In the genomic region with DNA sequence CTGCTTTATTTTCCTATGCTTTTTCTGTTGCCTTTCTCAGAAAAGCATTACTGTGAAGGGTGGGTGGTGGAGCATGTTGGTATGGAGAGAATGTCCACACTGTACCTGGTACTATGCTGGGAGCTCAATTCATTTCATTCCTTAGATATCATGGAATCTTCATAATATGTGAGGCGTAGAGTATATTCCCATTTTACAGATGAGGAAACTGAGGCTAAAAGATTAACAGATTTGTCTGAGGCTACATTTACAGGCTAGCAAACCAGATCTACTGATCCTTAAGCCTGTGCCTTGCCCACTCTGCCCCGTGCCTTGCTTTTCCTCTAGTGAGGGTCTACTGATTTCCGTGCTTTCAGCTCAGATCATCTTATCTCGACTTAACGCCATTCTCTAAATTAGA, we compare ENCODE assay signal across 1 cellular context.
A peak's percentile ranks its signal among the peaks of the same experiment; 100 is the strongest.
TF ChIP-seq lines count a peak whose summit lies in the region.

No MANE protein-coding gene starts in this region.

TF ChIP-seq in HepG2, 621 proteins besides CTCF, POLR2A, EP300 and RAD21:
- TF ChIP-seq ZFP36L1 (CRISPR knock-in tag; IDR thresholded peaks at IDR 0.05), result no peak
- TF ChIP-seq, protein P1, sequence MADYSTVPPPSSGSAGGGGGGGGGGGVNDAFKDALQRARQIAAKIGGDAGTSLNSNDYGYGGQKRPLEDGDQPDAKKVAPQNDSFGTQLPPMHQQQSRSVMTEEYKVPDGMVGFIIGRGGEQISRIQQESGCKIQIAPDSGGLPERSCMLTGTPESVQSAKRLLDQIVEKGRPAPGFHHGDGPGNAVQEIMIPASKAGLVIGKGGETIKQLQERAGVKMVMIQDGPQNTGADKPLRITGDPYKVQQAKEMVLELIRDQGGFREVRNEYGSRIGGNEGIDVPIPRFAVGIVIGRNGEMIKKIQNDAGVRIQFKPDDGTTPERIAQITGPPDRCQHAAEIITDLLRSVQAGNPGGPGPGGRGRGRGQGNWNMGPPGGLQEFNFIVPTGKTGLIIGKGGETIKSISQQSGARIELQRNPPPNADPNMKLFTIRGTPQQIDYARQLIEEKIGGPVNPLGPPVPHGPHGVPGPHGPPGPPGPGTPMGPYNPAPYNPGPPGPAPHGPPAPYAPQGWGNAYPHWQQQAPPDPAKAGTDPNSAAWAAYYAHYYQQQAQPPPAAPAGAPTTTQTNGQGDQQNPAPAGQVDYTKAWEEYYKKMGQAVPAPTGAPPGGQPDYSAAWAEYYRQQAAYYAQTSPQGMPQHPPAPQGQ (CRISPR knock-in tag; IDR thresholded peaks at IDR 0.05; ENCODE audit: borderline replicate concordance), result no peak
- TF ChIP-seq ZNF629 (CRISPR knock-in tag; conservative IDR thresholded peaks at IDR 0.05), result peak; percentile 89
- TF ChIP-seq, protein P2, sequence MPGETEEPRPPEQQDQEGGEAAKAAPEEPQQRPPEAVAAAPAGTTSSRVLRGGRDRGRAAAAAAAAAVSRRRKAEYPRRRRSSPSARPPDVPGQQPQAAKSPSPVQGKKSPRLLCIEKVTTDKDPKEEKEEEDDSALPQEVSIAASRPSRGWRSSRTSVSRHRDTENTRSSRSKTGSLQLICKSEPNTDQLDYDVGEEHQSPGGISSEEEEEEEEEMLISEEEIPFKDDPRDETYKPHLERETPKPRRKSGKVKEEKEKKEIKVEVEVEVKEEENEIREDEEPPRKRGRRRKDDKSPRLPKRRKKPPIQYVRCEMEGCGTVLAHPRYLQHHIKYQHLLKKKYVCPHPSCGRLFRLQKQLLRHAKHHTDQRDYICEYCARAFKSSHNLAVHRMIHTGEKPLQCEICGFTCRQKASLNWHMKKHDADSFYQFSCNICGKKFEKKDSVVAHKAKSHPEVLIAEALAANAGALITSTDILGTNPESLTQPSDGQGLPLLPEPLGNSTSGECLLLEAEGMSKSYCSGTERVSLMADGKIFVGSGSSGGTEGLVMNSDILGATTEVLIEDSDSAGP (CRISPR knock-in tag; IDR thresholded peaks at IDR 0.05; ENCODE audit: borderline replicate concordance), result no peak
- TF ChIP-seq, protein P3, sequence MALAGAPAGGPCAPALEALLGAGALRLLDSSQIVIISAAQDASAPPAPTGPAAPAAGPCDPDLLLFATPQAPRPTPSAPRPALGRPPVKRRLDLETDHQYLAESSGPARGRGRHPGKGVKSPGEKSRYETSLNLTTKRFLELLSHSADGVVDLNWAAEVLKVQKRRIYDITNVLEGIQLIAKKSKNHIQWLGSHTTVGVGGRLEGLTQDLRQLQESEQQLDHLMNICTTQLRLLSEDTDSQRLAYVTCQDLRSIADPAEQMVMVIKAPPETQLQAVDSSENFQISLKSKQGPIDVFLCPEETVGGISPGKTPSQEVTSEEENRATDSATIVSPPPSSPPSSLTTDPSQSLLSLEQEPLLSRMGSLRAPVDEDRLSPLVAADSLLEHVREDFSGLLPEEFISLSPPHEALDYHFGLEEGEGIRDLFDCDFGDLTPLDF (CRISPR knock-in tag; IDR thresholded peaks at IDR 0.05), result no peak
- no peak for TF ChIP-seq GABPB1 (CRISPR knock-in tag; IDR thresholded peaks at IDR 0.05)
